Comparison of ENCODE assay signal across 1 cellular context in the genomic region with DNA sequence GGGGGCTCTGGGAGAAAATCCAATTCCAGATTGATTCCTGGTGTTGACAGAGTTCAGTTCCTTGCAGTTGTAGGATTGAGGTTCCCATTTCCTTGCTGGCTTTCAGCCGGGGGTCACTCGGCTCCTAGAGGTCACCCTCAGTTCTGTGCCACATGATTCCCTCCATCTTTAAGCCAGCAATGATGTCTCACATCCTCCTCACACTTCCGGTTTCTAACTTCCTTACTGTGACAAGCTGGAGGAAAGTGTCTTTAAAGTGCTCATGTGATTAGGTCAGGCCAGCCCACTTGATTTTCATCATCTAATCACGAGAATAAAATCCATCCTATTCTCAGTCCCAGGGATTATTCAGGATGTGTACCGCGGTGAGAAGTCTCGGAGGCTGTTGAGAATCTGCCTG.
TF ChIP-seq lines count a peak whose summit lies in the region.

No MANE protein-coding gene starts in this region.

TF ChIP-seq in GM23338, 12 proteins besides CTCF, POLR2A, EP300 and RAD21 (continued from another document):
- TF ChIP-seq, protein P1, sequence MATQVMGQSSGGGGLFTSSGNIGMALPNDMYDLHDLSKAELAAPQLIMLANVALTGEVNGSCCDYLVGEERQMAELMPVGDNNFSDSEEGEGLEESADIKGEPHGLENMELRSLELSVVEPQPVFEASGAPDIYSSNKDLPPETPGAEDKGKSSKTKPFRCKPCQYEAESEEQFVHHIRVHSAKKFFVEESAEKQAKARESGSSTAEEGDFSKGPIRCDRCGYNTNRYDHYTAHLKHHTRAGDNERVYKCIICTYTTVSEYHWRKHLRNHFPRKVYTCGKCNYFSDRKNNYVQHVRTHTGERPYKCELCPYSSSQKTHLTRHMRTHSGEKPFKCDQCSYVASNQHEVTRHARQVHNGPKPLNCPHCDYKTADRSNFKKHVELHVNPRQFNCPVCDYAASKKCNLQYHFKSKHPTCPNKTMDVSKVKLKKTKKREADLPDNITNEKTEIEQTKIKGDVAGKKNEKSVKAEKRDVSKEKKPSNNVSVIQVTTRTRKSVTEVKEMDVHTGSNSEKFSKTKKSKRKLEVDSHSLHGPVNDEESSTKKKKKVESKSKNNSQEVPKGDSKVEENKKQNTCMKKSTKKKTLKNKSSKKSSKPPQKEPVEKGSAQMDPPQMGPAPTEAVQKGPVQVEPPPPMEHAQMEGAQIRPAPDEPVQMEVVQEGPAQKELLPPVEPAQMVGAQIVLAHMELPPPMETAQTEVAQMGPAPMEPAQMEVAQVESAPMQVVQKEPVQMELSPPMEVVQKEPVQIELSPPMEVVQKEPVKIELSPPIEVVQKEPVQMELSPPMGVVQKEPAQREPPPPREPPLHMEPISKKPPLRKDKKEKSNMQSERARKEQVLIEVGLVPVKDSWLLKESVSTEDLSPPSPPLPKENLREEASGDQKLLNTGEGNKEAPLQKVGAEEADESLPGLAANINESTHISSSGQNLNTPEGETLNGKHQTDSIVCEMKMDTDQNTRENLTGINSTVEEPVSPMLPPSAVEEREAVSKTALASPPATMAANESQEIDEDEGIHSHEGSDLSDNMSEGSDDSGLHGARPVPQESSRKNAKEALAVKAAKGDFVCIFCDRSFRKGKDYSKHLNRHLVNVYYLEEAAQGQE (IDR thresholded peaks at IDR 0.05; ENCODE audit: unreplicated experiment) = no peak
- TF ChIP-seq CREB1 (CRISPR knock-in tag; IDR thresholded peaks at IDR 0.05; ENCODE audit: low read depth) = no peak
- TF ChIP-seq ZNF331 (CRISPR knock-in tag; IDR thresholded peaks at IDR 0.05; ENCODE audit: low read depth) = no peak
- no peak for TF ChIP-seq EZH2phosphoT487 (IDR thresholded peaks at IDR 0.05; ENCODE audit: unreplicated experiment)
- TF ChIP-seq STAT1 (IDR thresholded peaks at IDR 0.05; ENCODE audit: unreplicated experiment) = no peak
- TF ChIP-seq ZNF114 (CRISPR knock-in tag; IDR thresholded peaks at IDR 0.05) = no peak
TF ChIP-seq in GM23338: peak in this region for 0.
